ENCODE assay signal across 8 cellular contexts in genomic region chr7:4882169-4882741, GRCh38. TPM values are rescaled to one million over a fixed set of nuclear protein-coding genes. Genes with fewer than 3 reads are reported as not detected.
DNase-seq lines count a peak whose midpoint lies in the region; ATAC-seq and TF ChIP-seq lines count a peak whose summit lies in the region.

No MANE protein-coding gene starts in this region.

- H3K27me3 Mint-ChIP-seq in endodermal cell (ENCODE audit: insufficient read depth) = no peaks in the 10 kb centered on the region

- H3K27ac ChIP-seq in endodermal cell (ENCODE audit: low read depth, low read length) (peak overlapping the region; percentile 79), upper lobe of left lung (peak overlapping the region; percentile 64 to 86 (median 78))

- CTCF ChIA-PET in BJ (lab: Yijun Ruan, JAX) = interaction anchor here (0.8 to 6.1 kb wide), 12 partner anchors 8 to 204 kb away, joined by 3 to 38 read pairs (median 10); no protein-coding TSS in a partner anchor

- TF ChIP-seq CTCF in BJ (IDR thresholded peaks at IDR 0.05; ENCODE audit: insufficient read depth, low read depth, low read length) (0 out of 2 replicates have a peak, but pooled peaks have one; percentile 2), endodermal cell (conservative IDR thresholded peaks at IDR 0.05) (peak; percentile 18), upper lobe of left lung (IDR thresholded peaks at IDR 0.05) (peak in 3 of 6 experiments; percentile 8 to 33 (median 22))

- peak overlapping the region; percentile 70 for H3K9ac ChIP-seq in endodermal cell (ENCODE audit: extremely low read depth, low read length, poor library complexity, severe bottlenecking)

- H3K9me3 ChIP-seq in endodermal cell (ENCODE audit: control insufficient read depth, low read length) (peaks cover 16% of the 10 kb centered on the region), upper lobe of left lung (no peaks in the 10 kb centered on the region)

- H3K4me1 Mint-ChIP-seq in endodermal cell = peaks cover 21% of the 10 kb centered on the region

- H3K27me3 ChIP-seq in BJ (ENCODE audit: control insufficient read depth, insufficient read depth, low read length) = no peaks in the 10 kb centered on the region
- no peaks in the 10 kb centered on the region for H3K27me3 ChIP-seq in endodermal cell (ENCODE audit: control insufficient read depth, insufficient read depth, low read length, poor library complexity, severe bottlenecking)
- peaks cover 0 to 9% (median 0%) of the 10 kb centered on the region in 4 donors for H3K27me3 ChIP-seq in upper lobe of left lung

- H3K4me1 ChIP-seq in endodermal cell (ENCODE audit: control insufficient read depth, insufficient read depth, low read length) = no peaks in the 10 kb centered on the region
- H3K4me1 ChIP-seq in upper lobe of left lung = peaks cover 10 to 41% (median 21%) of the 10 kb centered on the region in 4 donors

- no peak for TF ChIP-seq EP300 in upper lobe of left lung (IDR thresholded peaks at IDR 0.05)

- peak overlapping the region; percentile 97 for H3K27ac Mint-ChIP-seq in endodermal cell

- POLR2A ChIA-PET in BJ (lab: Charles Lee) = interaction anchor here (0.5 kb wide), 1 partner anchor 13 kb away, joined by 6 read pairs; no protein-coding TSS in a partner anchor

- peaks cover 20% of the 10 kb centered on the region for H3K36me3 Mint-ChIP-seq in endodermal cell (ENCODE audit: low read depth)

- DNase-seq in BJ (ENCODE audit: low read depth) (peak; percentile 54), NCI-H2227 (lab: John Stamatoyannopoulos, UW; ENCODE audit: unreplicated experiment) (peak; percentile 58), endodermal cell (peak; percentile 85), mesenteric fat pad (ENCODE audit: low spot score) (peak; percentile 89), upper lobe of left lung (peak in 1 of 2 donors; percentile 74)
- DNase-seq in NK-92 treated with Interleukin-12 subunit alpha and Interleukin-12 subunit beta, amount 100 ng/mL, for 24 hours (lab: John Stamatoyannopoulos, UW) = no peak

- H3K4me3 Mint-ChIP-seq in endodermal cell = peak overlapping the region; percentile 72

- H3K4me3 ChIP-seq in BJ (ENCODE audit: low read depth, low read length) (peak overlapping the region; percentile 51), endodermal cell (ENCODE audit: low read length) (peak overlapping the region; percentile 88), upper lobe of left lung (peak overlapping the region in 3 of 4 donors; percentile 56 to 81 (median 76))

- TF ChIP-seq POLR2A in upper lobe of left lung (IDR thresholded peaks at IDR 0.05) = peak in 1 of 4 donors; percentile 48

- H3K36me3 ChIP-seq in BJ (ENCODE audit: control insufficient read depth, insufficient read depth, low read length) (no peaks in the 10 kb centered on the region), endodermal cell (ENCODE audit: control insufficient read depth, insufficient read depth, low read length) (no peaks in the 10 kb centered on the region), upper lobe of left lung (peaks cover 0 to 6% (median 4%) of the 10 kb centered on the region in 4 donors)

- 4 to 7% methylated on average over 18 to 25 of the region's 25 CpGs for WGBS in endodermal cell (ENCODE audit: insufficient coverage in 1 of 2, insufficient read length in 1 of 2), 2 experiments
- 6 to 9% methylated on average over 24 to 25 of the region's 25 CpGs for WGBS in upper lobe of left lung, 2 donors

- peak; percentile 52 to 81 for ATAC-seq in upper lobe of left lung (ENCODE audit: low FRiP score in 2 of 2)
- no peak for ATAC-seq in GM18498 (IDR thresholded peaks at IDR 0.05; ENCODE audit: unreplicated experiment)
- ATAC-seq in HG03175 (IDR thresholded peaks at IDR 0.05; ENCODE audit: unreplicated experiment) = no peak

- H3K9me3 Mint-ChIP-seq in endodermal cell = no peaks in the 10 kb centered on the region

RNA-seq across cellular contexts. Expression of gene RADIL, which starts 1.3 kb away (rescaled TPM):
- polyA plus RNA-seq in BJ (2011; rRNA removed) = 1.1 and 1.2 TPM in 2 replicates
- polyA minus RNA-seq in BJ (2011; rRNA and poly(A)+ RNA removed) = 1.6 and 2.9 TPM in 2 replicates
- total RNA-seq in endodermal cell = 10 to 100 TPM; 34.9 to 47.6 TPM
- polyA plus RNA-seq in endodermal cell (2013, experiment 1 of 2) = 15.4 TPM
- polyA plus RNA-seq in endodermal cell (2013, experiment 2 of 2) = 17.9 TPM
- total RNA-seq in mesenteric fat pad = 6.1 TPM
- total RNA-seq in upper lobe of left lung = 10 to 100 TPM in 5 of 6 donors, 1 to 10 TPM in 1; 7.9 to 42.8 (median 13.0) TPM

RNA-seq across cellular contexts. Expression of gene PAPOLB, which starts 20.4 kb away (rescaled TPM):
- 0.01 and 0.02 TPM in 2 replicates for polyA plus RNA-seq in BJ (2011; rRNA removed)
- polyA minus RNA-seq in BJ (2011; rRNA and poly(A)+ RNA removed) = 0.05 TPM in 2 replicates
- total RNA-seq in endodermal cell (1 to 10 TPM; 1.2 to 1.8 TPM), mesenteric fat pad (0.22 TPM), upper lobe of left lung (1 to 10 TPM in 1 of 6 donors, under 1 TPM in 5; 0.10 to 2.1 (median 0.39) TPM)
- 0.11 TPM for polyA plus RNA-seq in endodermal cell (2013, experiment 1 of 2)
- 0.21 TPM for polyA plus RNA-seq in endodermal cell (2013, experiment 2 of 2)

Comparison
In these comparisons a context has a peak if more than half of its experiments do, and no peak if none do; other contexts are left out.
1. ATAC-seq: peak in upper lobe of left lung (2 of 2); none in GM18498 (single experiment) and HG03175 (single experiment).
2. Peak in every context shown above with its lines, with median percentiles within 50 percentile points of each other: H3K4me3 ChIP-seq.